ENCODE assay signal across 1 cellular context in genomic region chr2:214774108-214774507, GRCh38.
TF ChIP-seq lines count a peak whose summit lies in the region.

No MANE protein-coding gene starts in this region.

TF ChIP-seq in GM12878, 131 proteins besides CTCF, POLR2A, EP300 and RAD21:
- no peak for TF ChIP-seq HDGF (IDR thresholded peaks at IDR 0.05)
- no peak for TF ChIP-seq SMARCA5 (IDR thresholded peaks at IDR 0.05)
TF ChIP-seq in GM12878: peak in this region for 0.
